8 cellular contexts compared by ENCODE assay signal in genomic region chr4:38078590-38079381, GRCh38.
DNase-seq lines count a peak whose midpoint lies in the region; ATAC-seq and TF ChIP-seq lines count a peak whose summit lies in the region.

No MANE protein-coding gene starts in this region.

- H3K4me1 ChIP-seq in RWPE2 (ENCODE audit: insufficient read depth, poor library complexity, severe bottlenecking): peaks cover 21% of the 10 kb centered on the region

- TF ChIP-seq CTCF in RWPE2 (IDR thresholded peaks at IDR 0.05; ENCODE audit: poor library complexity, severe bottlenecking): no peak

- no peaks in the 10 kb centered on the region for H3K9me3 ChIP-seq in RWPE2 (ENCODE audit: severe bottlenecking)

- H3K36me3 ChIP-seq in RWPE2 (ENCODE audit: low read depth): no peaks in the 10 kb centered on the region

- ATAC-seq in GM19351 (IDR thresholded peaks at IDR 0.05; ENCODE audit: unreplicated experiment) (peak; percentile 49), RWPE2 (ENCODE audit: low read depth) (peak; percentile 79), GM21447 (IDR thresholded peaks at IDR 0.05; ENCODE audit: unreplicated experiment) (no peak), HG02884 (IDR thresholded peaks at IDR 0.05; ENCODE audit: unreplicated experiment) (no peak)

- no peak overlapping the region for H3K4me3 ChIP-seq in RWPE2 (ENCODE audit: severe bottlenecking)
- H3K4me3 ChIP-seq in skin epidermis: no peak overlapping the region

- no peaks in the 10 kb centered on the region for H3K27me3 ChIP-seq in RWPE2 (ENCODE audit: insufficient read depth, poor library complexity, severe bottlenecking)

- no peak for DNase-seq in RWPE2 (ENCODE audit: low spot score)
- peak; percentile 64 for DNase-seq in fibroblast of the conjunctiva (ENCODE audit: low read depth)
- no peak for DNase-seq in stimulated activated CD4-positive, alpha-beta T cell treated with anti-CD3 and anti-CD28 coated beads, Interleukin-4, amount 100 ng/mL, for 4 hours
- no peak for DNase-seq in NCI-H526 (lab: John Stamatoyannopoulos, UW)

- H3K27ac ChIP-seq in RWPE2 (ENCODE audit: poor library complexity, severe bottlenecking): peak overlapping the region; percentile 62
- H3K27ac ChIP-seq in skin epidermis: peak overlapping the region in 17 of 21 experiments; percentile 13 to 76 (median 46)

Comparison
In these comparisons a context has a peak if more than half of its experiments do, and no peak if none do; other contexts are left out.
1. ATAC-seq: peak in GM19351 (single experiment) and RWPE2 (single experiment); none in GM21447 (single experiment) and HG02884 (single experiment).